Comparison of ENCODE assay signal across 8 cellular contexts in the genomic region with DNA sequence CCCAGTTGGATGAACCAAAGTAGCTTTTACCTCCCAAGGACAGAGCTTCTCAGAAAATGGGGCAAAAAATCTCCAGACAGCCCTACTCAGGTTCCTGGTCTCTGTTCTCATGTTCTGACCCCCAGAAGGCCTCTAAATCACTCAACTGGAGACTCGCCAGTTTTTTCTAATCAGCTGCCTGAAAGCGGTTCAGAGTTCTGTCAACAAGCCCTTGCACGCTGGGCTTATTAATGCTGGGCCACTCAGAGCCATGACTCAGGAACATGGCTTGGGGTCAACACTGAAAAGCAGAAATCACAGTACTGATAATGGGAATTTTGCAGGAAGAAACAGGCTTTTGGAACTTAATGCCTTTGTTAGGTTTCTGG. TPM values are rescaled to one million over a fixed set of nuclear protein-coding genes. Genes with fewer than 3 reads are reported as not detected.
A peak's percentile ranks its signal among the peaks of the same experiment; 100 is the strongest.
DNase-seq lines count a peak whose midpoint lies in the region; ATAC-seq and TF ChIP-seq lines count a peak whose summit lies in the region.

No MANE protein-coding gene starts in this region.

- peaks cover 16% of the 10 kb centered on the region for H3K4me1 ChIP-seq in right cardiac atrium (ENCODE audit: control insufficient read depth, insufficient read depth, low read length)

- no peaks in the 10 kb centered on the region for H3F3A ChIP-seq in SU-DHL-6 (ENCODE audit: insufficient read depth)

- no peaks in the 10 kb centered on the region for H3K79me2 ChIP-seq in SU-DHL-6 (ENCODE audit: insufficient read depth, low read length)

- no peaks in the 10 kb centered on the region for H3K9me3 Mint-ChIP-seq in activated naive CD4-positive, alpha-beta T cell treated with anti-CD3 and anti-CD28 coated beads, Interleukin-2, amount 10 ng/mL, durations not matched to agents 7 days and 5 days

- no peak for TF ChIP-seq CTCF in SU-DHL-6 (IDR thresholded peaks at IDR 0.05; ENCODE audit: insufficient read depth, low read length, poor library complexity, severe bottlenecking)

- H3K9ac ChIP-seq in SU-DHL-6 (ENCODE audit: low read length): no peak overlapping the region

- peak overlapping the region; percentile 52 for H2AFZ ChIP-seq in SU-DHL-6 (ENCODE audit: low read depth, low read length, severe bottlenecking)

- no peaks in the 10 kb centered on the region for H3K9me3 ChIP-seq in SU-DHL-6 (ENCODE audit: insufficient read depth, low read length)
- H3K9me3 ChIP-seq in right cardiac atrium (ENCODE audit: control insufficient read depth, low read length): no peaks in the 10 kb centered on the region

- H3K4me1 Mint-ChIP-seq in activated naive CD4-positive, alpha-beta T cell treated with anti-CD3 and anti-CD28 coated beads, Interleukin-2, amount 10 ng/mL, durations not matched to agents 7 days and 5 days: peaks cover 3% of the 10 kb centered on the region

- no peak overlapping the region for H3K4me3 Mint-ChIP-seq in activated naive CD4-positive, alpha-beta T cell treated with anti-CD3 and anti-CD28 coated beads, Interleukin-2, amount 10 ng/mL, durations not matched to agents 7 days and 5 days

- H3K36me3 ChIP-seq in SU-DHL-6 (ENCODE audit: low read length): no peaks in the 10 kb centered on the region

- peaks cover 20% of the 10 kb centered on the region for H3K27me3 Mint-ChIP-seq in activated naive CD4-positive, alpha-beta T cell treated with anti-CD3 and anti-CD28 coated beads, Interleukin-2, amount 10 ng/mL, durations not matched to agents 7 days and 5 days

- H3K4me3 ChIP-seq in SU-DHL-6 (ENCODE audit: insufficient read depth, low read length, poor library complexity, severe bottlenecking) (no peak overlapping the region), right cardiac atrium (ENCODE audit: low read length) (no peak overlapping the region)

- no peak overlapping the region for H3K4me2 ChIP-seq in SU-DHL-6 (ENCODE audit: low read depth, low read length, poor library complexity, severe bottlenecking)

- WGBS in right cardiac atrium: 13% methylated on average over 3 of the region's 3 CpGs

- no peaks in the 10 kb centered on the region for H4K20me1 ChIP-seq in SU-DHL-6 (ENCODE audit: low read depth, low read length)

- H3K27ac ChIP-seq in SU-DHL-6 (ENCODE audit: low read depth, low read length): no peak overlapping the region
- peak overlapping the region; percentile 91 for H3K27ac ChIP-seq in right cardiac atrium (ENCODE audit: low read length)

- H3K9me2 ChIP-seq in SU-DHL-6 (replicated peaks; ENCODE audit: insufficient read depth, low read length): no peaks in the 10 kb centered on the region

- no peaks in the 10 kb centered on the region for H3K36me3 Mint-ChIP-seq in activated naive CD4-positive, alpha-beta T cell treated with anti-CD3 and anti-CD28 coated beads, Interleukin-2, amount 10 ng/mL, durations not matched to agents 7 days and 5 days

- H3K27me3 ChIP-seq in SU-DHL-6 (ENCODE audit: low read length) (no peaks in the 10 kb centered on the region), right cardiac atrium (ENCODE audit: control insufficient read depth, insufficient read depth) (no peaks in the 10 kb centered on the region)

- ATAC-seq in right cardiac atrium: peak; percentile 81 to 85

- CTCF ChIA-PET in activated naive CD4-positive, alpha-beta T cell treated with anti-CD3 and anti-CD28 coated beads, Interleukin-2, amount 10 ng/mL, durations not matched to agents 7 days and 5 days (lab: Charles Lee): interaction anchor here (0.8 to 5.9 kb wide), 27 partner anchors 10 to 279 kb away, joined by 3 to 101 read pairs (median 5); no protein-coding TSS in a partner anchor

- H3K27ac Mint-ChIP-seq in activated naive CD4-positive, alpha-beta T cell treated with anti-CD3 and anti-CD28 coated beads, Interleukin-2, amount 10 ng/mL, durations not matched to agents 7 days and 5 days: no peak overlapping the region

- intact Hi-C loops in right cardiac atrium (cut with DNase I): loop anchor here (10.0 kb wide), 1 partner anchor 243 kb away; no protein-coding TSS in a partner anchor

- peak; percentile 34 for DNase-seq in NCI-H82 (lab: John Stamatoyannopoulos, UW)
- no peak for DNase-seq in NCI-H82 treated with DMSO at 0.1 percent for 48 hours (lab: John Stamatoyannopoulos, UW; ENCODE audit: unreplicated experiment)
- DNase-seq in right cardiac atrium: peak; percentile 74 to 82 (median 75)
- peak; percentile 90 for DNase-seq in stromal cell of bone marrow (ENCODE audit: low read depth)
- no peak for DNase-seq in activated gamma-delta T cell treated with Interleukin-2 at 50 U/mL for 16 hours
- DNase-seq in activated naive CD4-positive, alpha-beta T cell treated with anti-CD3 and anti-CD28 coated beads, Interleukin-2, amount 10 ng/mL, durations not matched to agents 7 days and 5 days: no peak
- DNase-seq in stimulated activated naive CD4-positive, alpha-beta T cell (lab: John Stamatoyannopoulos, UW): no peak

RNA-seq across cellular contexts. Expression of a gene that starts 15.3 kb away (rescaled TPM):
- total RNA-seq in right cardiac atrium: 10 to 100 TPM; 67.1 to 74.9 (median 70.6) TPM
- 62.3 TPM for polyA plus RNA-seq in right cardiac atrium

Comparison
In these comparisons a context has a peak if more than half of its experiments do, and no peak if none do; other contexts are left out.
1. DNase-seq: peak in NCI-H82 (single experiment), right cardiac atrium (3 of 3) and stromal cell of bone marrow (single experiment); none in NCI-H82 treated with DMSO at 0.1 percent for 48 hours (single experiment), activated gamma-delta T cell treated with Interleukin-2 at 50 U/mL for 16 hours (single experiment), activated naive CD4-positive, alpha-beta T cell treated with anti-CD3 and anti-CD28 coated beads, Interleukin-2, amount 10 ng/mL, durations not matched to agents 7 days and 5 days (single experiment) and stimulated activated naive CD4-positive, alpha-beta T cell (0 of 6).